ENCODE assay signal across 16 cellular contexts in the genomic region with DNA sequence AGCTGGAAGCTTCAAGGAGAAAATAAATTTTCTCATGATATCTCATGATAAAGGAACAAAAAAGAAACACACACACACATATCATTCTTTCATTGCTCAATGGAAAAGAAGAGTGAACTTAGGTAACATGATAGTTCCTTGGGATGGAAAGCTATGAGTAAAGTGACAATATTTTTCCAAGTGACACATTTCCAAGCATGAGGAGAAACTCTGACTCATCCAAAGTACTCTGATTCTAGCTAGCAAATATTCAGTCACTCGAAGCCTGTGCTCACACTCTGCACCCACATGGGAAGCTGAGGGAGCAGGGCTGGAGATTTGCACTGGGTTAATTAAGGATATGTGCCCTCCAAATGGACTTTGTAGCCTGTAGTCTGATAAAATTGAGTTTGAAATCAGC.
DNase-seq lines count a peak whose midpoint lies in the region; ATAC-seq and TF ChIP-seq lines count a peak whose summit lies in the region.
"Had no signal": no experiment of that assay in that cellular context is flagged by ENCODE, and none has a peak within 500 bp of the region (broad histone marks: within the 10 kb centered on the region; RNA-seq: fewer than 3 reads in every experiment).

No MANE protein-coding gene starts in this region.

- H3K9me3 Mint-ChIP-seq in HFFc6 = no peaks in the 10 kb centered on the region
- H3K9me3 Mint-ChIP-seq: activated CD4-positive, alpha-beta memory T cell treated with anti-CD3 and anti-CD28 coated beads for 36 hours; brain had no signal

- peaks cover 13% of the 10 kb centered on the region; the same call in 1 of the 2 replicates for H3K4me1 Mint-ChIP-seq in HFFc6 (ENCODE audit: low read depth)
- H3K4me1 Mint-ChIP-seq: activated T-helper 17 cell treated with anti-CD3 and anti-CD28 coated beads, Interleukin-2, amount 50 U/mL, for 72 hours; brain had no signal

- WGBS in suprapubic skin = 31% methylated on average over 1 of the region's 1 CpG

- no peak overlapping the region for H3K27ac ChIP-seq in brain microvascular endothelial cell
- no peak overlapping the region for H3K27ac ChIP-seq in suprapubic skin
- no peak overlapping the region for H3K27ac ChIP-seq in substantia nigra (ENCODE audit: low read depth, low read length, poor library complexity, severe bottlenecking)
- H3K27ac ChIP-seq: uterus had no signal

- no peak for TF ChIP-seq EP300 in suprapubic skin (IDR thresholded peaks at IDR 0.05)

- H3K36me3 Mint-ChIP-seq in HFFc6 (ENCODE audit: low read depth) = no peaks in the 10 kb centered on the region
- H3K36me3 Mint-ChIP-seq: activated CD4-positive, alpha-beta memory T cell treated with anti-CD3 and anti-CD28 coated beads for 36 hours had no signal

- H3K36me3 ChIP-seq in brain microvascular endothelial cell (replicated peaks) (no peaks in the 10 kb centered on the region), suprapubic skin (no peaks in the 10 kb centered on the region)
- H3K36me3 ChIP-seq: uterus had no signal

- H3K4me3 ChIP-seq in AG10803 (ENCODE audit: low read length) (no peak overlapping the region), brain microvascular endothelial cell (ENCODE audit: low read depth, low read length) (no peak overlapping the region), suprapubic skin (no peak overlapping the region)
- H3K4me3 ChIP-seq: uterus had no signal

- in situ Hi-C loops in brain microvascular endothelial cell (cut with HindIII; ENCODE audit: low pct_ligation_motif_present, low sequenced_read_pairs) = no loop called here

- no peak for ATAC-seq in GM18520 (IDR thresholded peaks at IDR 0.05; ENCODE audit: unreplicated experiment)
- ATAC-seq: activated T-helper 17 cell treated with anti-CD3 and anti-CD28 coated beads, Interleukin-2, amount 50 U/mL, for 72 hours had no signal

- TF ChIP-seq CTCF in AG10803 (conservative IDR thresholded peaks at IDR 0.05; ENCODE audit: low read length) = no peak
- no peak for TF ChIP-seq CTCF in HFFc6 (IDR thresholded peaks at IDR 0.05)
- no peak for TF ChIP-seq CTCF in brain microvascular endothelial cell (IDR thresholded peaks at IDR 0.05; ENCODE audit: low read depth, low read length, missing control alignments)
- no peak for TF ChIP-seq CTCF in suprapubic skin (IDR thresholded peaks at IDR 0.05)

- no peaks in the 10 kb centered on the region for H3K27me3 ChIP-seq in brain microvascular endothelial cell (replicated peaks)
- no peaks in the 10 kb centered on the region for H3K27me3 ChIP-seq in suprapubic skin
- H3K27me3 ChIP-seq: uterus had no signal

- DNase-seq in AG10803 (ENCODE audit: low read depth) (peak; percentile 50), HFFc6 (peak; percentile 65), brain microvascular endothelial cell (peak; percentile 66), kidney tubule cell (ENCODE audit: low spot score) (peak; percentile 77), hypothalamus (lab: John Stamatoyannopoulos, UW) (no peak), suprapubic skin (ENCODE audit: low spot score in 2 of 2) (no peak), substantia nigra (lab: John Stamatoyannopoulos, UW) (no peak)
- DNase-seq: activated CD4-positive, alpha-beta memory T cell treated with anti-CD3 and anti-CD28 coated beads for 36 hours; H7; mesendoderm; NCI-H1105 treated with DMSO at 0.1 percent for 48 hours; NCI-H510A treated with DMSO at 0.1 percent for 48 hours; uterus had no signal

- no peak overlapping the region; the same call in 1 of the 2 replicates for H3K27ac Mint-ChIP-seq in HFFc6
- H3K27ac Mint-ChIP-seq: activated CD4-positive, alpha-beta memory T cell treated with anti-CD3 and anti-CD28 coated beads for 36 hours; activated T-helper 17 cell treated with anti-CD3 and anti-CD28 coated beads, Interleukin-2, amount 50 U/mL, for 72 hours; brain had no signal

- no peaks in the 10 kb centered on the region for H3K27me3 Mint-ChIP-seq in HFFc6 (ENCODE audit: insufficient read depth)
- H3K27me3 Mint-ChIP-seq: activated CD4-positive, alpha-beta memory T cell treated with anti-CD3 and anti-CD28 coated beads for 36 hours; activated T-helper 17 cell treated with anti-CD3 and anti-CD28 coated beads, Interleukin-2, amount 50 U/mL, for 72 hours; brain had no signal

- H3K9me3 ChIP-seq in suprapubic skin = no peaks in the 10 kb centered on the region
- H3K9me3 ChIP-seq: uterus had no signal

- no peaks in the 10 kb centered on the region for H3K4me1 ChIP-seq in suprapubic skin
- H3K4me1 ChIP-seq: uterus had no signal

- no peak for TF ChIP-seq POLR2A in suprapubic skin (IDR thresholded peaks at IDR 0.05)

- H3K4me3 Mint-ChIP-seq in HFFc6 = no peak overlapping the region
- H3K4me3 Mint-ChIP-seq: activated CD4-positive, alpha-beta memory T cell treated with anti-CD3 and anti-CD28 coated beads for 36 hours; activated T-helper 17 cell treated with anti-CD3 and anti-CD28 coated beads, Interleukin-2, amount 50 U/mL, for 72 hours; brain had no signal

Comparison
In these comparisons a context has a peak if more than half of its experiments do, and no peak if none do; other contexts are left out.
1. DNase-seq: peak in AG10803 (single experiment), HFFc6 (single experiment), brain microvascular endothelial cell (single experiment) and kidney tubule cell (single experiment); none in hypothalamus (0 of 51), suprapubic skin (0 of 2) and substantia nigra (0 of 49).